27 cellular contexts compared by ENCODE assay signal in the genomic region with DNA sequence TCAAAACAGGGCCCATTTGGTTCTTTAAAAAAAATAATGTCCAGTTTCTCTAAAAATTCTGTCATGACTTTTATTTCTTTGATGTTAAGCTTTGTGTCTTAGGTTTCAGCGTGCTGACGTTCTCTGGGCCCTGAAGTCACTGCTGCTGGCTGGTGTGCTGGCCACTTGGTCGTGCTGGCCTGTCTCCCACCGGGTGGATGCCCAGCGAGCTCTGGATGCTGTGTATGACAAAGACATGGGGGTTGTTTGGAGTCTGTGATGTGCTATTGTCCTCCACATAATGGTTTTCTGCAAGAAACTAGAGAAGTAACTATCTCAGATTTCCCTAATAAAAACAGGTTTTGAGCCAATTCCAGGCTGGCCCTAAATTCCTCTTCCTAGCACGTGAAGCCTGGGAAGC. TPM values are rescaled to one million over a fixed set of nuclear protein-coding genes. Genes with fewer than 3 reads are reported as not detected.
A peak's percentile ranks its signal among the peaks of the same experiment; 100 is the strongest.
DNase-seq lines count a peak whose midpoint lies in the region; ATAC-seq, FAIRE-seq and TF ChIP-seq lines count a peak whose summit lies in the region.
"Had no signal": no experiment of that assay in that cellular context is flagged by ENCODE, and none has a peak within 500 bp of the region (broad histone marks: within the 10 kb centered on the region; RNA-seq: fewer than 3 reads in every experiment).

No MANE protein-coding gene starts in this region.

- FAIRE-seq in HepG2 (lab: Jason Lieb, UNC): no peak
- FAIRE-seq: A204.1, HTR-8/SVneo had no signal

- H3K27ac ChIP-seq in HepG2 (ENCODE audit: extremely low read length, insufficient read depth, low read length) (no peak overlapping the region), right lobe of liver (no peak overlapping the region), adrenal gland (no peak overlapping the region)
- H3K27ac ChIP-seq: ovary, upper lobe of left lung had no signal

- no peak overlapping the region for H3K9ac ChIP-seq in HepG2 (ENCODE audit: insufficient read depth, low read depth, low read length)

- TF ChIP-seq EP300 in HepG2 (IDR thresholded peaks at IDR 0.05; ENCODE audit: low read depth in 2 of 2, low read length in 2 of 2) (no peak), HepG2 (CRISPR knock-in tag; IDR thresholded peaks at IDR 0.05; ENCODE audit: borderline replicate concordance) (no peak)

- no peak for TF ChIP-seq POLR2A in HepG2 (IDR thresholded peaks at IDR 0.05; ENCODE audit: insufficient read depth in 1 of 2, low read depth in 2 of 2, low read length in 2 of 2)
- no peak for TF ChIP-seq POLR2A in right lobe of liver (IDR thresholded peaks at IDR 0.05)
- no peak for TF ChIP-seq POLR2A in adrenal gland (IDR thresholded peaks at IDR 0.05)

- POLR2A ChIA-PET in HepG2 (lab: Yijun Ruan, JAX): interaction anchor here (1.6 kb wide), 1 partner anchor 14 kb away, joined by 5 read pairs; the partner anchor contains the start of gene IDI1

- H3K36me3 Mint-ChIP-seq in activated T-helper 1 cell treated with anti-CD3 and anti-CD28 coated beads, Interleukin-12 subunit alpha, Interleukin-12 subunit beta, Interleukin-2, Interleukin-4 antibody, amounts not matched to agents 30 ng/mL and 10 ng/mL and 1 ng/mL, durations not matched to agents 14 hours and 24 hours and 36 hours (ENCODE audit: low read depth): peaks cover 22% of the 10 kb centered on the region

- no peak for TF ChIP-seq RAD21 in HepG2 (CRISPR knock-in tag; IDR thresholded peaks at IDR 0.05)

- H4K20me1 ChIP-seq in HepG2 (ENCODE audit: insufficient read depth, low read length): 0 out of 2 replicates have a peak, but pooled peaks cover 6% of the 10 kb centered on the region

- H3K27me3 ChIP-seq in HepG2 (ENCODE audit: control insufficient read depth in 1 of 2, insufficient read depth in 2 of 2, low read length in 2 of 2) (no peaks in the 10 kb centered on the region), right lobe of liver (no peaks in the 10 kb centered on the region), adrenal gland (no peaks in the 10 kb centered on the region)
- H3K27me3 ChIP-seq: heart left ventricle, ovary, upper lobe of left lung had no signal

- H3K9me3 Mint-ChIP-seq in activated T-helper 1 cell treated with anti-CD3 and anti-CD28 coated beads, Interleukin-12 subunit alpha, Interleukin-12 subunit beta, Interleukin-2, Interleukin-4 antibody, amounts not matched to agents 30 ng/mL and 10 ng/mL and 1 ng/mL, durations not matched to agents 14 hours and 24 hours and 36 hours: no peaks in the 10 kb centered on the region
- H3K9me3 Mint-ChIP-seq: CD4-positive, alpha-beta T cell; stimulated activated effector memory CD8-positive, alpha-beta T cell treated with anti-CD3 and anti-CD28 coated beads, Interleukin-12 subunit alpha, Interleukin-12 subunit beta, amount 100 ng/mL, for 72 hours had no signal

- H3K9me3 ChIP-seq in HepG2 (ENCODE audit: low read length) (no peaks in the 10 kb centered on the region), right lobe of liver (no peaks in the 10 kb centered on the region), adrenal gland (replicated peaks in 1 of 3) (no peaks in the 10 kb centered on the region)
- H3K9me3 ChIP-seq: heart left ventricle, ovary, upper lobe of left lung had no signal

- H3K4me3 Mint-ChIP-seq in activated T-helper 1 cell treated with anti-CD3 and anti-CD28 coated beads, Interleukin-12 subunit alpha, Interleukin-12 subunit beta, Interleukin-2, Interleukin-4 antibody, amounts not matched to agents 30 ng/mL and 10 ng/mL and 1 ng/mL, durations not matched to agents 14 hours and 24 hours and 36 hours: no peak overlapping the region
- H3K4me3 Mint-ChIP-seq: CD4-positive, alpha-beta T cell; stimulated activated effector memory CD8-positive, alpha-beta T cell treated with anti-CD3 and anti-CD28 coated beads, Interleukin-12 subunit alpha, Interleukin-12 subunit beta, amount 100 ng/mL, for 72 hours had no signal

- TF ChIP-seq CTCF in HepG2 (CRISPR knock-in tag; IDR thresholded peaks at IDR 0.05) (no peak), right lobe of liver (IDR thresholded peaks at IDR 0.05) (no peak), adrenal gland (IDR thresholded peaks at IDR 0.05) (no peak)

- H3K79me2 ChIP-seq in HepG2 (ENCODE audit: insufficient read depth, low read length): no peaks in the 10 kb centered on the region

- H3K4me1 ChIP-seq in HepG2 (ENCODE audit: insufficient read depth, low read length) (no peaks in the 10 kb centered on the region), right lobe of liver (no peaks in the 10 kb centered on the region), adrenal gland (replicated peaks in 1 of 2) (no peaks in the 10 kb centered on the region)
- H3K4me1 ChIP-seq: upper lobe of left lung had no signal

- H3K4me1 Mint-ChIP-seq in activated T-helper 1 cell treated with anti-CD3 and anti-CD28 coated beads, Interleukin-12 subunit alpha, Interleukin-12 subunit beta, Interleukin-2, Interleukin-4 antibody, amounts not matched to agents 30 ng/mL and 10 ng/mL and 1 ng/mL, durations not matched to agents 14 hours and 24 hours and 36 hours (ENCODE audit: low read depth): peaks cover 15% of the 10 kb centered on the region

- 42% methylated on average over 6 of the region's 6 CpGs for WGBS in HepG2 (ENCODE audit: low lambda C conversion rate)
- 74% methylated on average over 5 of the region's 6 CpGs for WGBS in right lobe of liver (ENCODE audit: insufficient coverage, low coverage, low lambda C conversion rate, missing lambda C conversion rate)
- 77 to 90% (median 86%) methylated on average over 5 to 6 of the region's 6 CpGs for WGBS in adrenal gland, 4 donors

- intact Hi-C loops in HepG2 (cut with micrococcal nuclease; ENCODE audit: unreplicated experiment): no loop called here
- intact Hi-C loops in right lobe of liver (cut with DNase I): no loop called here
- intact Hi-C loops in posterior cingulate gyrus (cut with DNase I): no loop called here
- intact Hi-C loops in adrenal gland (cut with DNase I): no loop called here
- intact Hi-C loops in activated T-helper 1 cell treated with anti-CD3 and anti-CD28 coated beads, Interleukin-12 subunit alpha, Interleukin-12 subunit beta, Interleukin-2, Interleukin-4 antibody, amounts not matched to agents 30 ng/mL and 10 ng/mL and 1 ng/mL, durations not matched to agents 14 hours and 24 hours and 36 hours (cut with micrococcal nuclease): no loop called here

- H3K27me3 Mint-ChIP-seq in activated T-helper 1 cell treated with anti-CD3 and anti-CD28 coated beads, Interleukin-12 subunit alpha, Interleukin-12 subunit beta, Interleukin-2, Interleukin-4 antibody, amounts not matched to agents 30 ng/mL and 10 ng/mL and 1 ng/mL, durations not matched to agents 14 hours and 24 hours and 36 hours (ENCODE audit: insufficient read depth): no peaks in the 10 kb centered on the region
- H3K27me3 Mint-ChIP-seq: CD4-positive, alpha-beta T cell had no signal

- peak overlapping the region; percentile 16; the same call in 1 of the 2 replicates for H3K4me2 ChIP-seq in HepG2 (ENCODE audit: low read depth, low read length)

- H3K36me3 ChIP-seq in HepG2 (replicated peaks in 1 of 2; ENCODE audit: control insufficient read depth in 1 of 2, insufficient read depth in 2 of 2, low read length in 2 of 2) (peaks cover 1 to 3% of the 10 kb centered on the region in 2 experiments; a peak in 3 of 5 replicates), right lobe of liver (peaks cover 0 to 7% (median 4%) of the 10 kb centered on the region in 4 donors), adrenal gland (replicated peaks in 1 of 2) (peaks cover 0 to 7% of the 10 kb centered on the region in 2 donors)
- H3K36me3 ChIP-seq: ovary had no signal

- in situ Hi-C loops in HepG2 (cut with HindIII; ENCODE audit: extremely low pct_ligation_motif_present, low pct_unique_long_range_greater_than_20kb): no loop called here

- H3K27ac Mint-ChIP-seq in activated T-helper 1 cell treated with anti-CD3 and anti-CD28 coated beads, Interleukin-12 subunit alpha, Interleukin-12 subunit beta, Interleukin-2, Interleukin-4 antibody, amounts not matched to agents 30 ng/mL and 10 ng/mL and 1 ng/mL, durations not matched to agents 14 hours and 24 hours and 36 hours: no peak overlapping the region
- H3K27ac Mint-ChIP-seq: CD4-positive, alpha-beta T cell; stimulated activated effector memory CD8-positive, alpha-beta T cell treated with anti-CD3 and anti-CD28 coated beads, Interleukin-12 subunit alpha, Interleukin-12 subunit beta, amount 100 ng/mL, for 72 hours had no signal

- H3K4me3 ChIP-seq in HepG2 (replicated peaks in 1 of 3; ENCODE audit: insufficient read depth in 1 of 3, low read depth in 2 of 3, low read length in 3 of 3) (0 out of 6 replicates have a peak overlapping the region, but pooled peaks of 1 of the 3 experiments have one; percentile 8), right lobe of liver (no peak overlapping the region), adrenal gland (no peak overlapping the region)
- H3K4me3 ChIP-seq: heart left ventricle, ovary, upper lobe of left lung had no signal

- CTCF ChIA-PET in HepG2 (lab: Yijun Ruan, JAX; ENCODE audit: low intra/inter-chr PET ratio, low total read pairs): no interaction called here

- ATAC-seq in HepG2 (peak; percentile 49), right lobe of liver (no peak)
- ATAC-seq: HCT116; heart left ventricle; stimulated activated effector memory CD8-positive, alpha-beta T cell treated with anti-CD3 and anti-CD28 coated beads, Interleukin-12 subunit alpha, Interleukin-12 subunit beta, amount 100 ng/mL, for 72 hours had no signal

- DNase-seq in HepG2 (ENCODE audit: low spot score) (no peak), right lobe of liver (no peak), globus pallidus (ENCODE audit: low spot score) (peak; percentile 88), posterior cingulate gyrus (peak in 9 of 10 donors; percentile 30 to 94 (median 56)), activated gamma-delta T cell (lab: John Stamatoyannopoulos, UW) (no peak), adrenal gland (no peak), DMS79 treated with DMSO at 0.1 percent for 48 hours (lab: John Stamatoyannopoulos, UW) (no peak)
- DNase-seq in activated T-helper 1 cell treated with anti-CD3 and anti-CD28 coated beads, Interleukin-12 subunit alpha, Interleukin-12 subunit beta, Interleukin-2, Interleukin-4 antibody, amounts not matched to agents 30 ng/mL and 10 ng/mL and 1 ng/mL, durations not matched to agents 14 hours and 24 hours and 36 hours (ENCODE audit: low spot score): no peak
- DNase-seq: activated CD4-positive, alpha-beta T cell treated with anti-CD3 and anti-CD28 coated beads for 48 hours; activated CD8-positive, alpha-beta memory T cell treated with anti-CD3 and anti-CD28 coated beads, Interleukin-2, amount 50 U/mL, for 4 hours; activated naive CD4-positive, alpha-beta T cell; CD4-positive, alpha-beta T cell; cortex of kidney; heart left ventricle; kidney glomerular epithelial cell; NCI-H1417; NCI-H774; ovary; stimulated activated CD4-positive, alpha-beta T cell treated with anti-CD3 and anti-CD28 coated beads, Interleukin-12 subunit alpha, Interleukin-12 subunit beta, amount 100 ng/mL, for 4 hours; T1000; upper lobe of left lung had no signal

- no TSS peak for BruUV-seq in HepG2 (replicated peaks; lab: Mats Ljungman, UMichigan)

- H2AFZ ChIP-seq in HepG2 (ENCODE audit: low read length): peak overlapping the region; percentile 65

RNA-seq across cellular contexts. Expression of gene IDI2, which starts 9.5 kb away (rescaled TPM):
- total RNA-seq in HepG2 (2016; rRNA removed; fragmentation: Illumina TruSeq; extraction: Trizol) (not detected in 2 replicates), right lobe of liver (not detected), adrenal gland (under 1 TPM in 1 of 8 donors, not detected in 7; 0.28 TPM)
- not detected in 2 replicates for total RNA-seq in HepG2 (2016; cell fraction: cytosol; rRNA removed; fragmentation: Illumina TruSeq; extraction: Trizol; ENCODE audit: low read depth)
- total RNA-seq in HepG2 (2016; cell fraction: insoluble cytoplasmic fraction; rRNA removed; fragmentation: Illumina TruSeq; extraction: Trizol): not detected in 2 replicates
- not detected in 2 replicates for total RNA-seq in HepG2 (2016; cell fraction: membrane; rRNA removed; fragmentation: Illumina TruSeq; extraction: Trizol)
- not detected in 2 replicates for total RNA-seq in HepG2 (2016; cell fraction: nucleus; rRNA removed; fragmentation: Illumina TruSeq; extraction: Trizol)
- polyA plus RNA-seq in HepG2 (2011; rRNA removed) (not detected in 2 replicates), adrenal gland (under 1 TPM in 1 of 3 donors, not detected in 2; 0.07 TPM)
- not detected in 2 replicates for polyA plus RNA-seq in HepG2 (2011; cell fraction: cytosol; rRNA removed)
- not detected in 2 replicates for polyA plus RNA-seq in HepG2 (2011; cell fraction: nucleus; rRNA removed)
- polyA plus RNA-seq in HepG2 (2012): not detected in 2 replicates
- polyA plus RNA-seq in HepG2 (2016; cell fraction: cytosol; fragmentation: Illumina TruSeq; extraction: Trizol; ENCODE audit: low read depth): not detected in 2 replicates
- not detected in 2 replicates for polyA plus RNA-seq in HepG2 (2016; cell fraction: insoluble cytoplasmic fraction; fragmentation: Illumina TruSeq; extraction: Trizol; ENCODE audit: low read depth)
- not detected in 2 replicates for polyA plus RNA-seq in HepG2 (2016; cell fraction: membrane; fragmentation: Illumina TruSeq; extraction: Trizol; ENCODE audit: low read depth)
- polyA plus RNA-seq in HepG2 (2016; cell fraction: nucleus; fragmentation: Illumina TruSeq; extraction: Trizol; ENCODE audit: insufficient read depth, low read depth): not detected in 2 replicates
- not detected in 2 replicates for polyA minus RNA-seq in HepG2 (2011; rRNA and poly(A)+ RNA removed; ENCODE audit: low replicate concordance)
- polyA minus RNA-seq in HepG2 (2011; cell fraction: cytosol; rRNA and poly(A)+ RNA removed): not detected in 2 replicates
- not detected in 2 replicates for polyA minus RNA-seq in HepG2 (2011; cell fraction: nucleus; rRNA and poly(A)+ RNA removed)
- total RNA-seq in activated T-helper 1 cell treated with anti-CD3 and anti-CD28 coated beads, Interleukin-12 subunit alpha, Interleukin-12 subunit beta, Interleukin-2, Interleukin-4 antibody, amounts not matched to agents 30 ng/mL and 10 ng/mL and 1 ng/mL, durations not matched to agents 14 hours and 24 hours and 36 hours: not detected in 2 replicates
- total RNA-seq: CD4-positive, alpha-beta T cell; epithelial cell of proximal tubule; mononuclear cell; ovary; upper lobe of left lung had no signal
- polyA plus RNA-seq: ovary had no signal

RNA-seq across cellular contexts. Expression of gene IDI1, which starts 13.7 kb away (rescaled TPM):
- total RNA-seq in HepG2 (2016; rRNA removed; fragmentation: Illumina TruSeq; extraction: Trizol) (145 and 247 TPM in 2 replicates), right lobe of liver (10 to 100 TPM; 14.7 to 79.7 (median 28.4) TPM), adrenal gland (100 to 1,000 TPM in 1 of 8 donors, 10 to 100 TPM in 7; 30.1 to 330 (median 49.7) TPM)
- total RNA-seq in HepG2 (2016; cell fraction: cytosol; rRNA removed; fragmentation: Illumina TruSeq; extraction: Trizol; ENCODE audit: low read depth): 30.6 and 36.4 TPM in 2 replicates
- 151 and 249 TPM in 2 replicates for total RNA-seq in HepG2 (2016; cell fraction: insoluble cytoplasmic fraction; rRNA removed; fragmentation: Illumina TruSeq; extraction: Trizol)
- 51.4 and 56.7 TPM in 2 replicates for total RNA-seq in HepG2 (2016; cell fraction: membrane; rRNA removed; fragmentation: Illumina TruSeq; extraction: Trizol)
- total RNA-seq in HepG2 (2016; cell fraction: nucleus; rRNA removed; fragmentation: Illumina TruSeq; extraction: Trizol): 95.7 and 98.8 TPM in 2 replicates
- polyA plus RNA-seq in HepG2 (2011; rRNA removed) (44.4 and 56.6 TPM in 2 replicates), adrenal gland (100 to 1,000 TPM in 1 of 3 donors, 10 to 100 TPM in 2; 20.4 to 789 (median 26.2) TPM)
- 17.6 and 37.3 TPM in 2 replicates for polyA plus RNA-seq in HepG2 (2011; cell fraction: cytosol; rRNA removed)
- 43.0 and 68.2 TPM in 2 replicates for polyA plus RNA-seq in HepG2 (2011; cell fraction: nucleus; rRNA removed)
- 95.0 and 101 TPM in 2 replicates for polyA plus RNA-seq in HepG2 (2012)
- polyA plus RNA-seq in HepG2 (2016; cell fraction: cytosol; fragmentation: Illumina TruSeq; extraction: Trizol; ENCODE audit: low read depth): 11.6 and 13.1 TPM in 2 replicates
- 253 and 286 TPM in 2 replicates for polyA plus RNA-seq in HepG2 (2016; cell fraction: insoluble cytoplasmic fraction; fragmentation: Illumina TruSeq; extraction: Trizol; ENCODE audit: low read depth)
- 34.8 and 35.9 TPM in 2 replicates for polyA plus RNA-seq in HepG2 (2016; cell fraction: membrane; fragmentation: Illumina TruSeq; extraction: Trizol; ENCODE audit: low read depth)
- 142 and 155 TPM in 2 replicates for polyA plus RNA-seq in HepG2 (2016; cell fraction: nucleus; fragmentation: Illumina TruSeq; extraction: Trizol; ENCODE audit: insufficient read depth, low read depth)
- polyA minus RNA-seq in HepG2 (2011; rRNA and poly(A)+ RNA removed; ENCODE audit: low replicate concordance): 13.6 and 22.4 TPM in 2 replicates
- polyA minus RNA-seq in HepG2 (2011; cell fraction: cytosol; rRNA and poly(A)+ RNA removed): 13.5 and 22.8 TPM in 2 replicates
- polyA minus RNA-seq in HepG2 (2011; cell fraction: nucleus; rRNA and poly(A)+ RNA removed): 43.5 and 60.7 TPM in 2 replicates
- total RNA-seq in activated T-helper 1 cell treated with anti-CD3 and anti-CD28 coated beads, Interleukin-12 subunit alpha, Interleukin-12 subunit beta, Interleukin-2, Interleukin-4 antibody, amounts not matched to agents 30 ng/mL and 10 ng/mL and 1 ng/mL, durations not matched to agents 14 hours and 24 hours and 36 hours: 76.0 and 78.9 TPM in 2 replicates

RNA-seq across cellular contexts. Expression of gene WDR37, which starts 21.0 kb away (rescaled TPM):
- total RNA-seq in HepG2 (2016; rRNA removed; fragmentation: Illumina TruSeq; extraction: Trizol) (5.4 and 5.9 TPM in 2 replicates), right lobe of liver (1 to 10 TPM; 5.8 to 9.7 (median 8.3) TPM), adrenal gland (10 to 100 TPM; 20.6 to 32.7 (median 25.3) TPM)
- total RNA-seq in HepG2 (2016; cell fraction: cytosol; rRNA removed; fragmentation: Illumina TruSeq; extraction: Trizol; ENCODE audit: low read depth): 14.4 and 16.4 TPM in 2 replicates
- 4.7 and 6.1 TPM in 2 replicates for total RNA-seq in HepG2 (2016; cell fraction: insoluble cytoplasmic fraction; rRNA removed; fragmentation: Illumina TruSeq; extraction: Trizol)
- 8.1 and 8.5 TPM in 2 replicates for total RNA-seq in HepG2 (2016; cell fraction: membrane; rRNA removed; fragmentation: Illumina TruSeq; extraction: Trizol)
- 7.7 and 7.8 TPM in 2 replicates for total RNA-seq in HepG2 (2016; cell fraction: nucleus; rRNA removed; fragmentation: Illumina TruSeq; extraction: Trizol)
- polyA plus RNA-seq in HepG2 (2011; rRNA removed) (7.5 and 8.6 TPM in 2 replicates), adrenal gland (10 to 100 TPM; 15.8 to 23.6 (median 18.4) TPM)
- 5.3 TPM in 2 replicates for polyA plus RNA-seq in HepG2 (2011; cell fraction: cytosol; rRNA removed)
- polyA plus RNA-seq in HepG2 (2011; cell fraction: nucleus; rRNA removed): 19.8 and 22.5 TPM in 2 replicates
- polyA plus RNA-seq in HepG2 (2012): 6.1 and 6.9 TPM in 2 replicates
- polyA plus RNA-seq in HepG2 (2016; cell fraction: cytosol; fragmentation: Illumina TruSeq; extraction: Trizol; ENCODE audit: low read depth): 0.37 and 0.41 TPM in 2 replicates
- 4.6 and 5.8 TPM in 2 replicates for polyA plus RNA-seq in HepG2 (2016; cell fraction: insoluble cytoplasmic fraction; fragmentation: Illumina TruSeq; extraction: Trizol; ENCODE audit: low read depth)
- polyA plus RNA-seq in HepG2 (2016; cell fraction: membrane; fragmentation: Illumina TruSeq; extraction: Trizol; ENCODE audit: low read depth): 1.1 and 1.2 TPM in 2 replicates
- polyA plus RNA-seq in HepG2 (2016; cell fraction: nucleus; fragmentation: Illumina TruSeq; extraction: Trizol; ENCODE audit: insufficient read depth, low read depth): 16.0 TPM in 2 replicates
- 39.9 and 41.7 TPM in 2 replicates for polyA minus RNA-seq in HepG2 (2011; rRNA and poly(A)+ RNA removed; ENCODE audit: low replicate concordance)
- 7.3 and 13.4 TPM in 2 replicates for polyA minus RNA-seq in HepG2 (2011; cell fraction: cytosol; rRNA and poly(A)+ RNA removed)
- 16.2 and 17.1 TPM in 2 replicates for polyA minus RNA-seq in HepG2 (2011; cell fraction: nucleus; rRNA and poly(A)+ RNA removed)
- total RNA-seq in activated T-helper 1 cell treated with anti-CD3 and anti-CD28 coated beads, Interleukin-12 subunit alpha, Interleukin-12 subunit beta, Interleukin-2, Interleukin-4 antibody, amounts not matched to agents 30 ng/mL and 10 ng/mL and 1 ng/mL, durations not matched to agents 14 hours and 24 hours and 36 hours: 19.9 and 21.1 TPM in 2 replicates

RNA-seq across cellular contexts. Expression of gene GTPBP4, which starts 47.0 kb away (rescaled TPM):
- total RNA-seq in HepG2 (2016; rRNA removed; fragmentation: Illumina TruSeq; extraction: Trizol) (85.5 and 101 TPM in 2 replicates), right lobe of liver (10 to 100 TPM in 5 of 6 experiments, 1 to 10 TPM in 1; 6.6 to 18.6 (median 15.4) TPM), adrenal gland (100 to 1,000 TPM in 1 of 8 donors, 10 to 100 TPM in 7; 15.2 to 134 (median 29.9) TPM)
- 9.2 and 10.8 TPM in 2 replicates for total RNA-seq in HepG2 (2016; cell fraction: cytosol; rRNA removed; fragmentation: Illumina TruSeq; extraction: Trizol; ENCODE audit: low read depth)
- 73.1 and 98.3 TPM in 2 replicates for total RNA-seq in HepG2 (2016; cell fraction: insoluble cytoplasmic fraction; rRNA removed; fragmentation: Illumina TruSeq; extraction: Trizol)
- 17.2 and 23.2 TPM in 2 replicates for total RNA-seq in HepG2 (2016; cell fraction: membrane; rRNA removed; fragmentation: Illumina TruSeq; extraction: Trizol)
- 61.0 and 70.2 TPM in 2 replicates for total RNA-seq in HepG2 (2016; cell fraction: nucleus; rRNA removed; fragmentation: Illumina TruSeq; extraction: Trizol)
- polyA plus RNA-seq in HepG2 (2011; rRNA removed) (20.1 and 24.1 TPM in 2 replicates), adrenal gland (100 to 1,000 TPM in 1 of 3 donors, 10 to 100 TPM in 2; 25.9 to 196 (median 33.8) TPM)
- polyA plus RNA-seq in HepG2 (2011; cell fraction: cytosol; rRNA removed): 9.2 and 11.6 TPM in 2 replicates
- polyA plus RNA-seq in HepG2 (2011; cell fraction: nucleus; rRNA removed): 31.1 and 31.6 TPM in 2 replicates
- polyA plus RNA-seq in HepG2 (2012): 37.7 and 40.3 TPM in 2 replicates
- polyA plus RNA-seq in HepG2 (2016; cell fraction: cytosol; fragmentation: Illumina TruSeq; extraction: Trizol; ENCODE audit: low read depth): 3.6 and 4.3 TPM in 2 replicates
- polyA plus RNA-seq in HepG2 (2016; cell fraction: insoluble cytoplasmic fraction; fragmentation: Illumina TruSeq; extraction: Trizol; ENCODE audit: low read depth): 116 and 119 TPM in 2 replicates
- 8.8 and 12.3 TPM in 2 replicates for polyA plus RNA-seq in HepG2 (2016; cell fraction: membrane; fragmentation: Illumina TruSeq; extraction: Trizol; ENCODE audit: low read depth)
- 109 and 116 TPM in 2 replicates for polyA plus RNA-seq in HepG2 (2016; cell fraction: nucleus; fragmentation: Illumina TruSeq; extraction: Trizol; ENCODE audit: insufficient read depth, low read depth)
- 35.4 and 59.3 TPM in 2 replicates for polyA minus RNA-seq in HepG2 (2011; rRNA and poly(A)+ RNA removed; ENCODE audit: low replicate concordance)
- 14.2 and 15.8 TPM in 2 replicates for polyA minus RNA-seq in HepG2 (2011; cell fraction: cytosol; rRNA and poly(A)+ RNA removed)
- 62.8 and 65.3 TPM in 2 replicates for polyA minus RNA-seq in HepG2 (2011; cell fraction: nucleus; rRNA and poly(A)+ RNA removed)
- 193 and 202 TPM in 2 replicates for total RNA-seq in activated T-helper 1 cell treated with anti-CD3 and anti-CD28 coated beads, Interleukin-12 subunit alpha, Interleukin-12 subunit beta, Interleukin-2, Interleukin-4 antibody, amounts not matched to agents 30 ng/mL and 10 ng/mL and 1 ng/mL, durations not matched to agents 14 hours and 24 hours and 36 hours

Comparison
In these comparisons a context has a peak if more than half of its experiments do, and no peak if none do; other contexts are left out.
1. DNase-seq: peak in globus pallidus (single experiment) and posterior cingulate gyrus (9 of 10); none in HepG2 (single experiment), right lobe of liver (0 of 3), activated gamma-delta T cell (single experiment), adrenal gland (0 of 7), DMS79 treated with DMSO at 0.1 percent for 48 hours (single experiment) and activated T-helper 1 cell treated with anti-CD3 and anti-CD28 coated beads, Interleukin-12 subunit alpha, Interleukin-12 subunit beta, Interleukin-2, Interleukin-4 antibody, amounts not matched to agents 30 ng/mL and 10 ng/mL and 1 ng/mL, durations not matched to agents 14 hours and 24 hours and 36 hours (single experiment).